Comparison of ENCODE assay signal across 8 cellular contexts in genomic region chr6:118893095-118893881, GRCh38.
A peak's percentile ranks its signal among the peaks of the same experiment; 100 is the strongest.
DNase-seq lines count a peak whose midpoint lies in the region; ATAC-seq, FAIRE-seq and TF ChIP-seq lines count a peak whose summit lies in the region.

No MANE protein-coding gene starts in this region.

- TF ChIP-seq CTCF in C4-2B (conservative IDR thresholded peaks at IDR 0.05), result no peak

- peak overlapping the region; percentile 98 for H3K27ac ChIP-seq in C4-2B

- DNase-seq in GM19239 (ENCODE audit: insufficient read length, low spot score) (no peak), NCI-H526 treated with DMSO at 0.1 percent for 48 hours (lab: John Stamatoyannopoulos, UW) (peak; percentile 72), glomerular visceral epithelial cell (ENCODE audit: extremely low spot score) (peak; percentile 65), pons (ENCODE audit: low spot score) (peak; percentile 82), iPS-NIHi11 (ENCODE audit: low spot score) (no peak)
- DNase-seq in activated gamma-delta T cell treated with anti-CD3 and anti-CD28 coated beads, Interleukin-2, amount 50 U/mL, for 16 hours (ENCODE audit: low read depth), result peak; percentile 27

- FAIRE-seq in GM19239 (lab: Jason Lieb, UNC), result peak; percentile 84

- peak; percentile 12 for ATAC-seq in HG03521 (IDR thresholded peaks at IDR 0.05; ENCODE audit: unreplicated experiment)

Comparison
In these comparisons a context has a peak if more than half of its experiments do, and no peak if none do; other contexts are left out.
1. DNase-seq: peak in NCI-H526 treated with DMSO at 0.1 percent for 48 hours (single experiment), activated gamma-delta T cell treated with anti-CD3 and anti-CD28 coated beads, Interleukin-2, amount 50 U/mL, for 16 hours (single experiment), glomerular visceral epithelial cell (single experiment) and pons (single experiment); none in GM19239 (single experiment) and iPS-NIHi11 (single experiment).